Comparison of ENCODE assay signal across 13 cellular contexts in the genomic region with DNA sequence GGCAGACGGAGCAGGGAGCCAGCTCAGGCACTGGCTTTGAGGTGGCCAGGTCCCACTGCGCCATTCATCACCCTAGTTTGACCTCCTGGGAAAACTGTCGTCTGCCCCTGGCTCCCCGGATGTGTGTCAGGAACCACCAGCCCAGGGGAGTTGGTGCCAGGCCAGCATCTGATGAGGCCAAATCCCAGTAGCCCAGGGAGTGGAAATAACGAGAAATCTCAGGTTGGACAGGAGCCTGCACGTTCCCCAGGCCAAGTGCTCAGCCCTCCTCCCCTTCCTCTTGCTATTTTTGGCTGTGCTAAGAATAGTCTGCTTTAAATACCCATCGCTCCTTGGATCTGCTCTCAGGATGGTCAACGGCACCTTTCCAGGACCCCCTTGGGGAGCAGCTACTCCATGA.
A peak's percentile ranks its signal among the peaks of the same experiment; 100 is the strongest.
DNase-seq lines count a peak whose midpoint lies in the region; ATAC-seq and TF ChIP-seq lines count a peak whose summit lies in the region.
"Had no signal": no experiment of that assay in that cellular context is flagged by ENCODE, and none has a peak within 500 bp of the region (broad histone marks: within the 10 kb centered on the region; RNA-seq: fewer than 3 reads in every experiment).

No MANE protein-coding gene starts in this region.

- H3K4me3 ChIP-seq in AG10803 (ENCODE audit: low read length) (no peak overlapping the region), adrenal gland (no peak overlapping the region), parathyroid adenoma (ENCODE audit: low read depth, low read length) (no peak overlapping the region), mucosa of descending colon (no peak overlapping the region)
- no peak overlapping the region for H3K4me3 ChIP-seq in CD4-positive, alpha-beta memory T cell (ENCODE audit: low read length in 2 of 2)

- peak overlapping the region; percentile 67 for H3K4me3 Mint-ChIP-seq in glutamatergic neuron (ENCODE audit: unreplicated experiment)
- H3K4me3 Mint-ChIP-seq in CD4-positive, alpha-beta memory T cell = no peak overlapping the region
- no peak overlapping the region for H3K4me3 Mint-ChIP-seq in activated CD4-positive, alpha-beta T cell treated with anti-CD3 and anti-CD28 coated beads for 36 hours

- CTCF ChIA-PET in CD4-positive, alpha-beta memory T cell (lab: Charles Lee; ENCODE audit: partially characterized antibody) = no interaction called here
- CTCF ChIA-PET in activated CD4-positive, alpha-beta T cell treated with anti-CD3 and anti-CD28 coated beads for 36 hours (lab: Charles Lee) = interaction anchor here (1.1 kb wide), 1 partner anchor 30 kb away, joined by 4 read pairs; no protein-coding TSS in a partner anchor

- intact Hi-C loops in adrenal gland (cut with DNase I) (loop anchor here in 1 of 2 donors (10.0 kb wide), 1 partner anchor 50 kb away; no protein-coding TSS in a partner anchor), mucosa of descending colon (cut with DNase I, micrococcal nuclease) (no loop called here)
- intact Hi-C loops in CD4-positive, alpha-beta memory T cell (cut with micrococcal nuclease) = no loop called here
- intact Hi-C loops in activated CD4-positive, alpha-beta T cell treated with anti-CD3 and anti-CD28 coated beads for 36 hours (cut with DNase I, micrococcal nuclease) = no loop called here

- DNase-seq in AG10803 (ENCODE audit: low read depth) (peak; percentile 72), adrenal gland (peak; percentile 78 to 96 (median 95)), glutamatergic neuron (no peak), NK-92 (lab: John Stamatoyannopoulos, UW; ENCODE audit: unreplicated experiment) (no peak), mucosa of descending colon (no peak)
- no peak for DNase-seq in CD4-positive, alpha-beta memory T cell
- DNase-seq in activated CD4-positive, alpha-beta T cell treated with anti-CD3 and anti-CD28 coated beads for 36 hours = no peak
- DNase-seq: cortex of kidney, MV-4-11, T-helper 2 cell had no signal

- no peak overlapping the region for H3K9ac ChIP-seq in parathyroid adenoma

- no peaks in the 10 kb centered on the region for H3K36me3 Mint-ChIP-seq in glutamatergic neuron (ENCODE audit: unreplicated experiment)
- peaks cover 8 to 61% of the 10 kb centered on the region in 2 donors for H3K36me3 Mint-ChIP-seq in CD4-positive, alpha-beta memory T cell
- H3K36me3 Mint-ChIP-seq in activated CD4-positive, alpha-beta T cell treated with anti-CD3 and anti-CD28 coated beads for 36 hours (ENCODE audit: low read depth) = peaks cover 6% of the 10 kb centered on the region

- H2AFZ ChIP-seq in parathyroid adenoma = no peak overlapping the region

- H3K4me2 ChIP-seq in parathyroid adenoma (ENCODE audit: low read length) = peak overlapping the region; percentile 15

- H3K79me2 ChIP-seq in parathyroid adenoma = peaks cover 49% of the 10 kb centered on the region

- H3K27ac Mint-ChIP-seq in glutamatergic neuron (ENCODE audit: unreplicated experiment) = peak overlapping the region; percentile 52
- H3K27ac Mint-ChIP-seq in CD4-positive, alpha-beta memory T cell = peak overlapping the region in 3 of 7 donors; percentile 7 to 63 (median 10)
- H3K27ac Mint-ChIP-seq in activated CD4-positive, alpha-beta T cell treated with anti-CD3 and anti-CD28 coated beads for 36 hours = no peak overlapping the region
- H3K27ac Mint-ChIP-seq: progenitor cell of endocrine pancreas had no signal

- H3K9me3 ChIP-seq in adrenal gland (replicated peaks in 1 of 3) = no peaks in the 10 kb centered on the region
- H3K9me3 ChIP-seq in parathyroid adenoma (ENCODE audit: control insufficient read depth, low read length) = no peaks in the 10 kb centered on the region
- no peaks in the 10 kb centered on the region for H3K9me3 ChIP-seq in CD4-positive, alpha-beta memory T cell (ENCODE audit: control insufficient read depth in 1 of 2, low read length in 2 of 2)
- H3K9me3 ChIP-seq in mucosa of descending colon = no peaks in the 10 kb centered on the region

- H3K4me1 ChIP-seq in adrenal gland (replicated peaks in 1 of 2) (peaks cover 15 to 34% of the 10 kb centered on the region in 2 donors), parathyroid adenoma (peaks cover 46% of the 10 kb centered on the region), mucosa of descending colon (ENCODE audit: low read depth) (no peaks in the 10 kb centered on the region)
- peaks cover 29% of the 10 kb centered on the region for H3K4me1 ChIP-seq in CD4-positive, alpha-beta memory T cell (ENCODE audit: insufficient read depth, low read length)

- H3K27ac ChIP-seq in adrenal gland (peak overlapping the region in 4 of 5 donors; percentile 63 to 85 (median 74)), parathyroid adenoma (peak overlapping the region; percentile 83)
- H3K27ac ChIP-seq in CD4-positive, alpha-beta memory T cell (ENCODE audit: low read depth, low read length) = no peak overlapping the region

- H3K27me3 Mint-ChIP-seq in glutamatergic neuron (ENCODE audit: unreplicated experiment) = peaks cover 26% of the 10 kb centered on the region
- H3K27me3 Mint-ChIP-seq in CD4-positive, alpha-beta memory T cell = no peaks in the 10 kb centered on the region
- H3K27me3 Mint-ChIP-seq in activated CD4-positive, alpha-beta T cell treated with anti-CD3 and anti-CD28 coated beads for 36 hours = no peaks in the 10 kb centered on the region
- H3K27me3 Mint-ChIP-seq: progenitor cell of endocrine pancreas had no signal

- TF ChIP-seq POLR2A in adrenal gland (IDR thresholded peaks at IDR 0.05) = no peak

- TF ChIP-seq CTCF in AG10803 (conservative IDR thresholded peaks at IDR 0.05; ENCODE audit: low read length) = no peak
- no peak for TF ChIP-seq CTCF in adrenal gland (IDR thresholded peaks at IDR 0.05)
- no peak for TF ChIP-seq CTCF in glutamatergic neuron (IDR thresholded peaks at IDR 0.05; ENCODE audit: partially characterized antibody, unreplicated experiment)
- no peak for TF ChIP-seq CTCF in parathyroid adenoma (IDR thresholded peaks at IDR 0.05)
- no peak for TF ChIP-seq CTCF in mucosa of descending colon (IDR thresholded peaks at IDR 0.05)

- H3K4me1 Mint-ChIP-seq in glutamatergic neuron (ENCODE audit: low read depth, unreplicated experiment) = peaks cover 32% of the 10 kb centered on the region
- peaks cover 5 to 33% (median 16%) of the 10 kb centered on the region in 4 donors for H3K4me1 Mint-ChIP-seq in CD4-positive, alpha-beta memory T cell
- peaks cover 8% of the 10 kb centered on the region for H3K4me1 Mint-ChIP-seq in activated CD4-positive, alpha-beta T cell treated with anti-CD3 and anti-CD28 coated beads for 36 hours

- H3K9me3 Mint-ChIP-seq in glutamatergic neuron (ENCODE audit: unreplicated experiment) = peaks cover 39% of the 10 kb centered on the region
- no peaks in the 10 kb centered on the region for H3K9me3 Mint-ChIP-seq in CD4-positive, alpha-beta memory T cell
- H3K9me3 Mint-ChIP-seq in activated CD4-positive, alpha-beta T cell treated with anti-CD3 and anti-CD28 coated beads for 36 hours (ENCODE audit: low read depth) = no peaks in the 10 kb centered on the region

- H3K36me3 ChIP-seq in adrenal gland (replicated peaks in 1 of 2) (peaks cover 0 to 49% of the 10 kb centered on the region in 2 donors), parathyroid adenoma (ENCODE audit: control insufficient read depth, insufficient read depth, low read length) (no peaks in the 10 kb centered on the region), mucosa of descending colon (ENCODE audit: low read depth) (no peaks in the 10 kb centered on the region)
- peaks cover 91% of the 10 kb centered on the region for H3K36me3 ChIP-seq in CD4-positive, alpha-beta memory T cell (ENCODE audit: insufficient read depth, low read length)

- ATAC-seq in mucosa of descending colon = no peak
- no peak for ATAC-seq in activated CD4-positive, alpha-beta T cell treated with anti-CD3 and anti-CD28 coated beads for 36 hours
- ATAC-seq: HCT116 had no signal

- no peaks in the 10 kb centered on the region for H3K27me3 ChIP-seq in adrenal gland
- no peaks in the 10 kb centered on the region for H3K27me3 ChIP-seq in parathyroid adenoma (ENCODE audit: control insufficient read depth, insufficient read depth, low read length)
- no peaks in the 10 kb centered on the region for H3K27me3 ChIP-seq in CD4-positive, alpha-beta memory T cell (ENCODE audit: insufficient read depth, low read length)

- 8 to 26% (median 23%) methylated on average over 4 to 8 of the region's 8 CpGs for WGBS in adrenal gland, 4 donors

- POLR2A ChIA-PET in CD4-positive, alpha-beta memory T cell (lab: Charles Lee; ENCODE audit: partially characterized antibody) = no interaction called here
- POLR2A ChIA-PET in activated CD4-positive, alpha-beta T cell treated with anti-CD3 and anti-CD28 coated beads for 36 hours (lab: Charles Lee) = no interaction called here

Comparison
In these comparisons a context has a peak if more than half of its experiments do, and no peak if none do; other contexts are left out.
1. DNase-seq: peak in AG10803 (single experiment) and adrenal gland (7 of 7); none in glutamatergic neuron (single experiment), CD4-positive, alpha-beta memory T cell (0 of 5), NK-92 (single experiment), mucosa of descending colon (0 of 3) and activated CD4-positive, alpha-beta T cell treated with anti-CD3 and anti-CD28 coated beads for 36 hours (single experiment).